Comparison of ENCODE assay signal across 12 cellular contexts in the genomic region with DNA sequence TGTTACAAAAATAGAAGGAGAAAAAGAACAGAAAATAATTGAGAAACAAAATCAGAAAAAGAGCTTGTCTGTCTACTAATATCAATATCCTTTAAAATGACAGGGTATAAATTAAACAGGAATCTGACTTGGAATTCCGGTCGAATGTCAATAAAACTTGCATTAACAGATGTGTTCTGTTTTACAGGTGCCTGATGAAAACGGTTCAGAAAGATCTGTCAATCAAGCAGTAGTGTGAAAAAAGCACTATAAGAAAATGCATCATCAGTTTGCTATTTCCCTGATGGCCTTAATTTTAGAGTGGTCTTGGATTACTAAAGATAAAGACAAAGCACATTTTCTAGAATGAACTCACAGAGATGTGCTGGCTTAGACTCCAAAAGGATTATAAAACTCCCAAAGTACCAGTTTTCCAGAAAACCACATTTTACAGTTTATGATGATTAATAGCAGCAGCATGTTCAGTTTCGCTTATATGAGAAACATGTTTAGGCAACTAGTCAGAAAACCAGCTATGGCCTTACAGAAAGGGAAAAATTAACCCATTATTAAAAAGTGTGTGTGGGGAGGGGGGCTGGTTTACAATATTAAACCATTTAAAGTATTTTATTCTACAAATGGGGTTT. TPM values are rescaled to one million over a fixed set of nuclear protein-coding genes. Genes with fewer than 3 reads are reported as not detected.
DNase-seq lines count a peak whose midpoint lies in the region; FAIRE-seq and TF ChIP-seq lines count a peak whose summit lies in the region.
"Had no signal": no experiment of that assay in that cellular context is flagged by ENCODE, and none has a peak within 500 bp of the region (broad histone marks: within the 10 kb centered on the region; RNA-seq: fewer than 3 reads in every experiment).

No MANE protein-coding gene starts in this region.

- H3K27ac ChIP-seq in HEK293 (ENCODE audit: extremely low read depth, low read depth, low read length) (no peak overlapping the region), spleen (no peak overlapping the region)
- H3K27ac ChIP-seq in effector memory CD4-positive, alpha-beta T cell (ENCODE audit: insufficient read depth, low read length, poor library complexity, severe bottlenecking), result no peak overlapping the region
- H3K27ac ChIP-seq: BLaER1 had no signal

- no peaks in the 10 kb centered on the region for H3K27me3 Mint-ChIP-seq in activated naive CD4-positive, alpha-beta T cell treated with anti-CD3 and anti-CD28 coated beads, Interleukin-2, amount 10 ng/mL, durations not matched to agents 7 days and 5 days
- H3K27me3 Mint-ChIP-seq: activated CD4-positive, alpha-beta memory T cell treated with anti-CD3 and anti-CD28 coated beads for 36 hours; brain had no signal

- no peak overlapping the region for H3K4me3 Mint-ChIP-seq in activated naive CD4-positive, alpha-beta T cell treated with anti-CD3 and anti-CD28 coated beads, Interleukin-2, amount 10 ng/mL, durations not matched to agents 7 days and 5 days
- H3K4me3 Mint-ChIP-seq: activated CD4-positive, alpha-beta memory T cell treated with anti-CD3 and anti-CD28 coated beads for 36 hours had no signal

- no peaks in the 10 kb centered on the region for H3K9me3 ChIP-seq in HEK293 (ENCODE audit: control insufficient read depth, insufficient read depth, low read depth, low read length)
- H3K9me3 ChIP-seq in effector memory CD4-positive, alpha-beta T cell (ENCODE audit: control insufficient read depth, low read length), result no peaks in the 10 kb centered on the region
- H3K9me3 ChIP-seq in spleen, result no peaks in the 10 kb centered on the region
- H3K9me3 ChIP-seq: BLaER1 had no signal

- POLR2A ChIA-PET in HEK293 (lab: Yijun Ruan, JAX), result interaction anchor here (0.9 kb wide), 1 partner anchor 8 kb away, joined by 3 read pairs; the partner anchor contains the start of gene C3orf38

- H3K4me1 Mint-ChIP-seq in activated naive CD4-positive, alpha-beta T cell treated with anti-CD3 and anti-CD28 coated beads, Interleukin-2, amount 10 ng/mL, durations not matched to agents 7 days and 5 days, result peaks cover 3% of the 10 kb centered on the region

- 61 to 77% (median 73%) methylated on average over 4 of the region's 4 CpGs for WGBS in spleen, 5 donors

- H3K27ac Mint-ChIP-seq in activated naive CD4-positive, alpha-beta T cell treated with anti-CD3 and anti-CD28 coated beads, Interleukin-2, amount 10 ng/mL, durations not matched to agents 7 days and 5 days, result no peak overlapping the region
- H3K27ac Mint-ChIP-seq: activated CD4-positive, alpha-beta memory T cell treated with anti-CD3 and anti-CD28 coated beads for 36 hours had no signal

- no peaks in the 10 kb centered on the region for H3K9me3 Mint-ChIP-seq in activated naive CD4-positive, alpha-beta T cell treated with anti-CD3 and anti-CD28 coated beads, Interleukin-2, amount 10 ng/mL, durations not matched to agents 7 days and 5 days
- H3K9me3 Mint-ChIP-seq: activated CD4-positive, alpha-beta memory T cell treated with anti-CD3 and anti-CD28 coated beads for 36 hours; brain had no signal

- H3K36me3 Mint-ChIP-seq in activated naive CD4-positive, alpha-beta T cell treated with anti-CD3 and anti-CD28 coated beads, Interleukin-2, amount 10 ng/mL, durations not matched to agents 7 days and 5 days, result peaks cover 28% of the 10 kb centered on the region

- intact Hi-C loops in spleen (cut with DNase I; ENCODE audit: low total_unique reads), result no loop called here

- H3K4me1 ChIP-seq in HEK293 (ENCODE audit: control insufficient read depth, insufficient read depth, low read length), result no peaks in the 10 kb centered on the region; the same call in 1 of the 2 replicates
- no peaks in the 10 kb centered on the region for H3K4me1 ChIP-seq in effector memory CD4-positive, alpha-beta T cell (ENCODE audit: control insufficient read depth, insufficient read depth, low read length, poor library complexity, severe bottlenecking)
- no peaks in the 10 kb centered on the region for H3K4me1 ChIP-seq in spleen
- H3K4me1 ChIP-seq: BLaER1 had no signal

- CTCF ChIA-PET in HEK293 (lab: Yijun Ruan, JAX), result no interaction called here
- CTCF ChIA-PET in activated naive CD4-positive, alpha-beta T cell treated with anti-CD3 and anti-CD28 coated beads, Interleukin-2, amount 10 ng/mL, durations not matched to agents 7 days and 5 days (lab: Charles Lee), result no interaction called here

- H3K36me3 ChIP-seq in HEK293 (ENCODE audit: control insufficient read depth in 2 of 2, insufficient read depth in 1 of 2, low read length in 2 of 2) (peaks cover 9 to 38% of the 10 kb centered on the region in 2 experiments), spleen (peaks cover 0 to 59% (median 8%) of the 10 kb centered on the region in 6 donors)
- H3K36me3 ChIP-seq in effector memory CD4-positive, alpha-beta T cell (ENCODE audit: control insufficient read depth, insufficient read depth, low read length), result peaks cover 12% of the 10 kb centered on the region

- DNase-seq in AG10803 (ENCODE audit: low read depth) (peak; percentile 77), RCC 7860 (ENCODE audit: low spot score) (peak; percentile 8), fibroblast of the conjunctiva (ENCODE audit: low read depth) (peak; percentile 47), spleen (no peak)
- DNase-seq in activated T-cell treated with anti-CD3 and anti-CD28 coated beads, Interleukin-2, amount 50 U/mL, for 1 hour, result no peak
- no peak for DNase-seq in activated naive CD4-positive, alpha-beta T cell treated with anti-CD3 and anti-CD28 coated beads, Interleukin-2, amount 10 ng/mL, durations not matched to agents 7 days and 5 days
- no peak for DNase-seq in effector memory CD4-positive, alpha-beta T cell
- DNase-seq: activated CD4-positive, alpha-beta memory T cell treated with anti-CD3 and anti-CD28 coated beads for 36 hours; stimulated activated naive CD4-positive, alpha-beta T cell treated with Interleukin-2 at 50 U/mL for 16 hours had no signal

- peak; percentile 10 for FAIRE-seq in RCC 7860 (lab: Jason Lieb, UNC)

- no peak for TF ChIP-seq POLR2A in spleen (IDR thresholded peaks at IDR 0.05)

- TF ChIP-seq CTCF in AG10803 (conservative IDR thresholded peaks at IDR 0.05; ENCODE audit: low read length) (no peak), HEK293 (tag by site-specific recombination; IDR thresholded peaks at IDR 0.05) (no peak), spleen (IDR thresholded peaks at IDR 0.05 in 8 of 11, conservative IDR thresholded peaks at IDR 0.05 in 3 of 11) (no peak)

- no peaks in the 10 kb centered on the region for H3K27me3 ChIP-seq in effector memory CD4-positive, alpha-beta T cell (replicated peaks; ENCODE audit: control insufficient read depth, insufficient read depth, low read length, poor library complexity, severe bottlenecking)
- H3K27me3 ChIP-seq in spleen (replicated peaks in 1 of 7), result no peaks in the 10 kb centered on the region
- H3K27me3 ChIP-seq: BLaER1 had no signal

- H3K4me3 ChIP-seq in AG10803 (ENCODE audit: low read length) (no peak overlapping the region), HEK293 (ENCODE audit: low read depth, low read length) (no peak overlapping the region), spleen (no peak overlapping the region)
- no peak overlapping the region for H3K4me3 ChIP-seq in effector memory CD4-positive, alpha-beta T cell (ENCODE audit: insufficient read depth, low read depth, low read length, poor library complexity, severe bottlenecking)
- H3K4me3 ChIP-seq: BLaER1 had no signal

TF ChIP-seq in HEK293, 187 proteins besides CTCF, POLR2A, EP300 and RAD21:
- TF ChIP-seq, protein P1, sequence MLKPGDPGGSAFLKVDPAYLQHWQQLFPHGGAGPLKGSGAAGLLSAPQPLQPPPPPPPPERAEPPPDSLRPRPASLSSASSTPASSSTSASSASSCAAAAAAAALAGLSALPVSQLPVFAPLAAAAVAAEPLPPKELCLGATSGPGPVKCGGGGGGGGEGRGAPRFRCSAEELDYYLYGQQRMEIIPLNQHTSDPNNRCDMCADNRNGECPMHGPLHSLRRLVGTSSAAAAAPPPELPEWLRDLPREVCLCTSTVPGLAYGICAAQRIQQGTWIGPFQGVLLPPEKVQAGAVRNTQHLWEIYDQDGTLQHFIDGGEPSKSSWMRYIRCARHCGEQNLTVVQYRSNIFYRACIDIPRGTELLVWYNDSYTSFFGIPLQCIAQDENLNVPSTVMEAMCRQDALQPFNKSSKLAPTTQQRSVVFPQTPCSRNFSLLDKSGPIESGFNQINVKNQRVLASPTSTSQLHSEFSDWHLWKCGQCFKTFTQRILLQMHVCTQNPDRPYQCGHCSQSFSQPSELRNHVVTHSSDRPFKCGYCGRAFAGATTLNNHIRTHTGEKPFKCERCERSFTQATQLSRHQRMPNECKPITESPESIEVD (tag by site-specific recombination; IDR thresholded peaks at IDR 0.05), result peak; percentile 61
- TF ChIP-seq, protein P2, sequence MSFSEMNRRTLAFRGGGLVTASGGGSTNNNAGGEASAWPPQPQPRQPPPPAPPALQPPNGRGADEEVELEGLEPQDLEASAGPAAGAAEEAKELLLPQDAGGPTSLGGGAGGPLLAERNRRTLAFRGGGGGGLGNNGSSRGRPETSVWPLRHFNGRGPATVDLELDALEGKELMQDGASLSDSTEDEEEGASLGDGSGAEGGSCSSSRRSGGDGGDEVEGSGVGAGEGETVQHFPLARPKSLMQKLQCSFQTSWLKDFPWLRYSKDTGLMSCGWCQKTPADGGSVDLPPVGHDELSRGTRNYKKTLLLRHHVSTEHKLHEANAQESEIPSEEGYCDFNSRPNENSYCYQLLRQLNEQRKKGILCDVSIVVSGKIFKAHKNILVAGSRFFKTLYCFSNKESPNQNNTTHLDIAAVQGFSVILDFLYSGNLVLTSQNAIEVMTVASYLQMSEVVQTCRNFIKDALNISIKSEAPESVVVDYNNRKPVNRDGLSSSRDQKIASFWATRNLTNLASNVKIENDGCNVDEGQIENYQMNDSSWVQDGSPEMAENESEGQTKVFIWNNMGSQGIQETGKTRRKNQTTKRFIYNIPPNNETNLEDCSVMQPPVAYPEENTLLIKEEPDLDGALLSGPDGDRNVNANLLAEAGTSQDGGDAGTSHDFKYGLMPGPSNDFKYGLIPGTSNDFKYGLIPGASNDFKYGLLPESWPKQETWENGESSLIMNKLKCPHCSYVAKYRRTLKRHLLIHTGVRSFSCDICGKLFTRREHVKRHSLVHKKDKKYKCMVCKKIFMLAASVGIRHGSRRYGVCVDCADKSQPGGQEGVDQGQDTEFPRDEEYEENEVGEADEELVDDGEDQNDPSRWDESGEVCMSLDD (tag by site-specific recombination; IDR thresholded peaks at IDR 0.05), result no peak
TF ChIP-seq in HEK293: peak in this region for 1.

RNA-seq across cellular contexts. Expression of gene C3orf38, which starts 8.2 kb away (rescaled TPM):
- total RNA-seq in spleen, result 10 to 100 TPM; 25.3 to 41.2 (median 33.9) TPM
- polyA plus RNA-seq in spleen, result 10 to 100 TPM in 1 of 3 donors, 1 to 10 TPM in 2; 8.1 to 12.5 (median 9.4) TPM

Comparison
In these comparisons a context has a peak if more than half of its experiments do, and no peak if none do; other contexts are left out.
1. DNase-seq: peak in AG10803 (single experiment), RCC 7860 (single experiment) and fibroblast of the conjunctiva (single experiment); none in activated T-cell treated with anti-CD3 and anti-CD28 coated beads, Interleukin-2, amount 50 U/mL, for 1 hour (single experiment), activated naive CD4-positive, alpha-beta T cell treated with anti-CD3 and anti-CD28 coated beads, Interleukin-2, amount 10 ng/mL, durations not matched to agents 7 days and 5 days (single experiment), effector memory CD4-positive, alpha-beta T cell (0 of 3) and spleen (single experiment).